1 cellular context compared by ENCODE assay signal in the genomic region with DNA sequence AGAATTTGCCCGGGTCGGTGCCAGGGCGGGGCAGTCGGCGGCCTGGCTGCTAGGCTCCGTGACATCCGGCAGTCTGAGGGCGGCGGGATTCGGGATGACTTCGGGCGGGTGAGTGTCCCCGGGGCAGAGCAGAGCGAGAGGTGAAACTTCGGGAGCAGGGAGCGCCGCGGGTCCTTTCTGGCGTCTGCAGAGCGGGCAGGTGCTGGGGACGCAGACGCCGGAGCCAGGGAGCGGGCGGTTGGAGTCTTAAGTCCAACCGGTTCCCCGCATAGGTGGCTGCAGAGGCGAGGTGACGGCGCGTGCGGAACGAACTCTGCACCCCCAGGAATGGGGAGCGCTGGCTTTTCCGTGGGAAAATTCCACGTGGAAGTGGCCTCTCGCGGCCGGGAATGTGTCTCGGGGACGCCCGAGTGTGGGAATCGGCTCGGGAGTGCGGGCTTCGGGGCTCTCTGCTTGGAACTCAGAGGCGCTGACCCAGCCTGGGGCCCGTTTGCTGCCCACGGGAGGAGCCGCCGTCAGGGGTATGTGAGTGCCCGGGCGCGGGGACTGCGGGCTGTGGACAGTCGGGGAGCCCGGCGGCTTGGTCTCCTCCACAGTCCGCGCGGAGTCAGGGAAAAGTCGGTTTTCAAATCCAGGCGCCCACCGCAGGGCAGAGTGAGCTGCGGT.
TF ChIP-seq lines count a peak whose summit lies in the region.

Gene B4GALNT2, plus strand, starts transcription at position 71 of the 666 bp plus-strand sequence. Its CDS starts 24 bp downstream, at position 95.

TF ChIP-seq in HepG2, 621 proteins besides CTCF, POLR2A, EP300 and RAD21 (continued from another document):
- TF ChIP-seq, protein P1, sequence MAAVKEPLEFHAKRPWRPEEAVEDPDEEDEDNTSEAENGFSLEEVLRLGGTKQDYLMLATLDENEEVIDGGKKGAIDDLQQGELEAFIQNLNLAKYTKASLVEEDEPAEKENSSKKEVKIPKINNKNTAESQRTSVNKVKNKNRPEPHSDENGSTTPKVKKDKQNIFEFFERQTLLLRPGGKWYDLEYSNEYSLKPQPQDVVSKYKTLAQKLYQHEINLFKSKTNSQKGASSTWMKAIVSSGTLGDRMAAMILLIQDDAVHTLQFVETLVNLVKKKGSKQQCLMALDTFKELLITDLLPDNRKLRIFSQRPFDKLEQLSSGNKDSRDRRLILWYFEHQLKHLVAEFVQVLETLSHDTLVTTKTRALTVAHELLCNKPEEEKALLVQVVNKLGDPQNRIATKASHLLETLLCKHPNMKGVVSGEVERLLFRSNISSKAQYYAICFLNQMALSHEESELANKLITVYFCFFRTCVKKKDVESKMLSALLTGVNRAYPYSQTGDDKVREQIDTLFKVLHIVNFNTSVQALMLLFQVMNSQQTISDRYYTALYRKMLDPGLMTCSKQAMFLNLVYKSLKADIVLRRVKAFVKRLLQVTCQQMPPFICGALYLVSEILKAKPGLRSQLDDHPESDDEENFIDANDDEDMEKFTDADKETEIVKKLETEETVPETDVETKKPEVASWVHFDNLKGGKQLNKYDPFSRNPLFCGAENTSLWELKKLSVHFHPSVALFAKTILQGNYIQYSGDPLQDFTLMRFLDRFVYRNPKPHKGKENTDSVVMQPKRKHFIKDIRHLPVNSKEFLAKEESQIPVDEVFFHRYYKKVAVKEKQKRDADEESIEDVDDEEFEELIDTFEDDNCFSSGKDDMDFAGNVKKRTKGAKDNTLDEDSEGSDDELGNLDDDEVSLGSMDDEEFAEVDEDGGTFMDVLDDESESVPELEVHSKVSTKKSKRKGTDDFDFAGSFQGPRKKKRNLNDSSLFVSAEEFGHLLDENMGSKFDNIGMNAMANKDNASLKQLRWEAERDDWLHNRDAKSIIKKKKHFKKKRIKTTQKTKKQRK (IDR thresholded peaks at IDR 0.05; ENCODE audit: low read length): no peak
- TF ChIP-seq ZNF12 (CRISPR knock-in tag; IDR thresholded peaks at IDR 0.05) (no peak), ZNF562 (CRISPR knock-in tag; IDR thresholded peaks at IDR 0.05; ENCODE audit: borderline replicate concordance) (no peak), ZNF256 (CRISPR knock-in tag; conservative IDR thresholded peaks at IDR 0.05) (no peak)
